8 cellular contexts compared by ENCODE assay signal in the genomic region with DNA sequence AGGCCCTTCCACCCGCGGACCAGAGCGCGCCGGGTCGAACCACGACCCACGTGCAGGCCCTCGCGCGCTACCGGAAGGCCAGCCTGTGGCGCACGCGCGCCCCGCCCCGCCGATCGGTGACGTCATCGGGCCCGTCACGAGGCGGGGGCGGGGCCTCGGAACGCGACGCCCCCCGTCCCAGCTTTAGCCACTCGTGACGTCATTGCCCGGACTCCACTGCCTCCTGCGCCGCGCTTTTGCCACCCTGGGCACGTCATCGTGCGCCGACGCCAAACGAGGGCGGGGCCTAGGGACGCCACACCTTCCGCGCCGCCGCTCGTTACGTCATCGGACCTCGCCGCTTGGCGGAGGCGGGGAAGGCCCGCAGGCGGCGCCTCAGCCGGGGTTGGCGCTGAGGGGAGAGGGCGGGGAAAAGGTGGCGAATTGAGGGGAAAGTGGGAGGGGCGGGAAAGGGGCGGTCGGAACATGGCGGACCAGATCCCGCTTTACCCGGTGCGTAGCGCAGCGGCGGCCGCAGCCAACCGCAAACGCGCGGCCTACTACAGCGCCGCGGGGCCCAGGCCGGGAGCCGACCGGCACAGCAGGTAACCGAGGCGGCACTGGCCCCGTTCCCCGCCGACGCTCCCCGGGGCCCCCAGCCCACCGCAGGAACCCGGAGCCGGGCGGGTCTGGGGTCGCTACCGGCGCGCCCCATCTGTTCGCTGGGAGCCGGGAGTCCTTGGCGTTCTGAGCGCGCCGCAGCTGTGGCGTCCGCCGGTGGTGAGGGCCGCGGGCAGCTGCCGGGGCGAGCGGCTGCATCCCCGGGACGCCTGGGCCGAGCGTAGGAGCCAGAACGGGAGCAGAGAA. TPM values are rescaled to one million over a fixed set of nuclear protein-coding genes. Genes with fewer than 3 reads are reported as not detected.
DNase-seq lines count a peak whose midpoint lies in the region; ATAC-seq lines count a peak whose summit lies in the region.

A gene with protein sequence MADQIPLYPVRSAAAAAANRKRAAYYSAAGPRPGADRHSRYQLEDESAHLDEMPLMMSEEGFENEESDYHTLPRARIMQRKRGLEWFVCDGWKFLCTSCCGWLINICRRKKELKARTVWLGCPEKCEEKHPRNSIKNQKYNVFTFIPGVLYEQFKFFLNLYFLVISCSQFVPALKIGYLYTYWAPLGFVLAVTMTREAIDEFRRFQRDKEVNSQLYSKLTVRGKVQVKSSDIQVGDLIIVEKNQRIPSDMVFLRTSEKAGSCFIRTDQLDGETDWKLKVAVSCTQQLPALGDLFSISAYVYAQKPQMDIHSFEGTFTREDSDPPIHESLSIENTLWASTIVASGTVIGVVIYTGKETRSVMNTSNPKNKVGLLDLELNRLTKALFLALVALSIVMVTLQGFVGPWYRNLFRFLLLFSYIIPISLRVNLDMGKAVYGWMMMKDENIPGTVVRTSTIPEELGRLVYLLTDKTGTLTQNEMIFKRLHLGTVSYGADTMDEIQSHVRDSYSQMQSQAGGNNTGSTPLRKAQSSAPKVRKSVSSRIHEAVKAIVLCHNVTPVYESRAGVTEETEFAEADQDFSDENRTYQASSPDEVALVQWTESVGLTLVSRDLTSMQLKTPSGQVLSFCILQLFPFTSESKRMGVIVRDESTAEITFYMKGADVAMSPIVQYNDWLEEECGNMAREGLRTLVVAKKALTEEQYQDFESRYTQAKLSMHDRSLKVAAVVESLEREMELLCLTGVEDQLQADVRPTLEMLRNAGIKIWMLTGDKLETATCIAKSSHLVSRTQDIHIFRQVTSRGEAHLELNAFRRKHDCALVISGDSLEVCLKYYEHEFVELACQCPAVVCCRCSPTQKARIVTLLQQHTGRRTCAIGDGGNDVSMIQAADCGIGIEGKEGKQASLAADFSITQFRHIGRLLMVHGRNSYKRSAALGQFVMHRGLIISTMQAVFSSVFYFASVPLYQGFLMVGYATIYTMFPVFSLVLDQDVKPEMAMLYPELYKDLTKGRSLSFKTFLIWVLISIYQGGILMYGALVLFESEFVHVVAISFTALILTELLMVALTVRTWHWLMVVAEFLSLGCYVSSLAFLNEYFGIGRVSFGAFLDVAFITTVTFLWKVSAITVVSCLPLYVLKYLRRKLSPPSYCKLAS (plus strand): TSS at position 449 of the 846 bp plus-strand sequence. CDS start 17 bp downstream, at position 466.

- DNase-seq in CMK (ENCODE audit: low read depth), result peak; percentile 87
- peak; percentile 89 for DNase-seq in HPDE6-E6E7 (ENCODE audit: extremely low spot score)
- DNase-seq in NOMO-1 treated with DMSO at 0.1 percent for 48 hours (lab: John Stamatoyannopoulos, UW; ENCODE audit: unreplicated experiment), result peak; percentile 94
- DNase-seq in activated CD8-positive, alpha-beta memory T cell treated with anti-CD3 and anti-CD28 coated beads for 4 hours (ENCODE audit: low read depth in 2 of 2), result peak; percentile 95 to 97
- DNase-seq in effector memory CD8-positive, alpha-beta T cell, result peak; percentile 99 to 100 (median 100)
- peak; percentile 96 for DNase-seq in mesenchymal stem cell
- peak; percentile 99 for DNase-seq in stimulated activated CD8-positive, alpha-beta memory T cell treated with anti-CD3 and anti-CD28 coated beads, Interleukin-12 subunit alpha, Interleukin-12 subunit beta, amount 100 ng/mL, for 4 hours (ENCODE audit: low read depth)

- peak within 1 kb of the TSS; percentile 88 to 99 for H3K4ac ChIP-seq in mesenchymal stem cell (ENCODE audit: low read depth in 1 of 2, low read length in 2 of 2)

- H3K9me3 Mint-ChIP-seq in effector memory CD8-positive, alpha-beta T cell, result peaks cover 21 to 22% of the 10 kb centered on the region in 2 donors

- peak within 1 kb of the TSS; percentile 98 for H4K91ac ChIP-seq in mesenchymal stem cell (ENCODE audit: low read length)

- ATAC-seq in GM19463 (IDR thresholded peaks at IDR 0.05; ENCODE audit: unreplicated experiment), result peak; percentile 84
- ATAC-seq in effector memory CD8-positive, alpha-beta T cell (replicated peaks), result peak; percentile 78

- H2BK120ac ChIP-seq in mesenchymal stem cell (ENCODE audit: low read depth, low read length), result peak within 1 kb of the TSS; percentile 86

- peaks cover 7% of the 10 kb centered on the region for H3K79me1 ChIP-seq in mesenchymal stem cell (replicated peaks; ENCODE audit: low read length, poor library complexity, severe bottlenecking)

- H3K18ac ChIP-seq in mesenchymal stem cell (ENCODE audit: low read depth in 1 of 2, low read length in 2 of 2), result peak within 1 kb of the TSS; percentile 92

- H2AK5ac ChIP-seq in mesenchymal stem cell (ENCODE audit: low read length, severe bottlenecking), result no peak within 1 kb of the TSS

- peaks cover 0 to 11% of the 10 kb centered on the region in 2 experiments for H3K36me3 ChIP-seq in mesenchymal stem cell (ENCODE audit: control insufficient read depth in 1 of 2, insufficient read depth in 2 of 2, low read depth in 1 of 2, low read length in 2 of 2)

- H3K9ac ChIP-seq in mesenchymal stem cell (ENCODE audit: low read length), result peak within 1 kb of the TSS; percentile 97

- H3K27me3 ChIP-seq in mesenchymal stem cell (ENCODE audit: control insufficient read depth in 1 of 2, insufficient read depth in 1 of 2, low read length in 2 of 2), result no peaks in the 10 kb centered on the region

- peak within 1 kb of the TSS; percentile 90 to 91 for H3K27ac Mint-ChIP-seq in effector memory CD8-positive, alpha-beta T cell

- H3K4me3 ChIP-seq in mesenchymal stem cell (ENCODE audit: insufficient read depth in 1 of 2, low read depth in 1 of 2, low read length in 2 of 2), result peak within 1 kb of the TSS; percentile 81 to 98

- no peaks in the 10 kb centered on the region for H3K9me3 ChIP-seq in mesenchymal stem cell (ENCODE audit: control insufficient read depth, low read length)

- H3K23ac ChIP-seq in mesenchymal stem cell (ENCODE audit: low read length in 2 of 2), result peak within 1 kb of the TSS in 1 of 2 experiments; percentile 94

- peak within 1 kb of the TSS; percentile 18 for H3K27ac ChIP-seq in mesenchymal stem cell (ENCODE audit: low read length, poor library complexity, severe bottlenecking)

- peak within 1 kb of the TSS; percentile 95 for H2BK15ac ChIP-seq in mesenchymal stem cell (ENCODE audit: low read depth, poor library complexity, severe bottlenecking)

- H3K4me1 Mint-ChIP-seq in effector memory CD8-positive, alpha-beta T cell (ENCODE audit: low read depth in 2 of 2), result peaks cover 29 to 46% of the 10 kb centered on the region in 2 donors

- H3K4me1 ChIP-seq in mesenchymal stem cell (ENCODE audit: control insufficient read depth, insufficient read depth, low read depth, low read length), result peaks cover 6% of the 10 kb centered on the region

- H3K27me3 Mint-ChIP-seq in effector memory CD8-positive, alpha-beta T cell, result peaks cover under 1 to 11% of the 10 kb centered on the region in 2 donors

- H2BK12ac ChIP-seq in mesenchymal stem cell (ENCODE audit: low read length in 2 of 2), result no peak within 1 kb of the TSS

- peak within 1 kb of the TSS; percentile 73 to 87 for H3K4me3 Mint-ChIP-seq in effector memory CD8-positive, alpha-beta T cell

- H3K36me3 Mint-ChIP-seq in effector memory CD8-positive, alpha-beta T cell (ENCODE audit: insufficient read depth), result peaks cover 14% of the 10 kb centered on the region

- H3K14ac ChIP-seq in mesenchymal stem cell (ENCODE audit: low read length in 2 of 2), result peak within 1 kb of the TSS in 1 of 2 experiments; percentile 94

- H2AFZ ChIP-seq in mesenchymal stem cell (ENCODE audit: low read depth, low read length), result peak within 1 kb of the TSS; percentile 97

- H4K8ac ChIP-seq in mesenchymal stem cell (ENCODE audit: low read length), result peak within 1 kb of the TSS; percentile 100

- H3K4me2 ChIP-seq in mesenchymal stem cell (ENCODE audit: low read length, poor library complexity, severe bottlenecking), result peak within 1 kb of the TSS; percentile 76

- peak within 1 kb of the TSS; percentile 46 for H2BK5ac ChIP-seq in mesenchymal stem cell (ENCODE audit: low read depth, low read length, poor library complexity, severe bottlenecking)

- WGBS in mesenchymal stem cell, result 1% methylated on average over 72 of the region's 118 CpGs

RNA-seq across cellular contexts. Expression of the gene that starts here (rescaled TPM):
- polyA plus RNA-seq in mesenchymal stem cell (2013, experiment 1 of 2), result 8.4 TPM
- polyA plus RNA-seq in mesenchymal stem cell (2013, experiment 2 of 2), result 8.0 TPM

Comparison
In these comparisons a context has a peak if more than half of its experiments do, and no peak if none do; other contexts are left out.
1. Peak in every context shown above with its lines: DNase-seq, ATAC-seq, H3K4me3 ChIP-seq and H3K27ac ChIP-seq.